ENCODE assay signal across 11 cellular contexts in genomic region chrY:2824493-2824892, GRCh38. TPM values are rescaled to one million over a fixed set of nuclear protein-coding genes. Genes with fewer than 3 reads are reported as not detected.
"Had no signal": no experiment of that assay in that cellular context is flagged by ENCODE, and none has a peak within 500 bp of the region (broad histone marks: within the 10 kb centered on the region; RNA-seq: fewer than 3 reads in every experiment).

No MANE protein-coding gene starts in this region.

- H3K4me2 ChIP-seq: KMS-11 had no signal

- DNase-seq: GM23248, GOT3, H7, KBM-7 had no signal

- FAIRE-seq: HTR-8/SVneo had no signal

- ATAC-seq: HCT116 had no signal

- H3K27ac ChIP-seq: GM23248, KMS-11 had no signal

- H3K9me3 ChIP-seq: HAP-1 had no signal

- H3K4me1 ChIP-seq: HAP-1 had no signal

- H3K4me3 ChIP-seq: GM23248, HAP-1 had no signal

- H3K36me3 ChIP-seq: HAP-1 had no signal

- H2AFZ ChIP-seq: GM23248 had no signal

RNA-seq across cellular contexts. Expression of gene RPS4Y1, which starts 16.9 kb away (rescaled TPM):
- total RNA-seq: H7, HT-29 had no signal
- polyA plus RNA-seq: IgD-negative memory B cell had no signal

RNA-seq across cellular contexts. Expression of gene SRY, which starts 37.0 kb away (rescaled TPM):
- total RNA-seq: GM23248, H4, H7, HT-29 had no signal
- polyA plus RNA-seq: IgD-negative memory B cell had no signal
